ENCODE assay signal across 12 cellular contexts in the genomic region with DNA sequence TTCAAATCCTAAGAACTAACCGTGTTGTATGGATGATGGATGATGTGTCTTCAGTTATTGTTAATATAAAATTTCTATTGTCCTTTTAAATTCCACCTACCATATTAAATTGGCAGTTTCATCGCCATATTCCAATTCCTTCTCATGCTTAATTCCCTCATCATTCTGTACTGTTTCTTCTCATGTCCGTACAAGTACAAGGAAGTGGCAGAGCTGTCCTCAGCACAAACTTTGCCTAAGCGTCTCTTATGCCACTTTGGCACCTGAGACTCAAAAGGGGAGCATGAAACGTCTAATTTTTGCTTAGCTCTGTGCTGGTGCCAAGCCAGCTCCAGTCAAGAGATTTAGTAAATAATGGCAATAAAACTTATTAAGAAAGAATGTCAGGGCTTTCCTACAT.
DNase-seq lines count a peak whose midpoint lies in the region; ATAC-seq and TF ChIP-seq lines count a peak whose summit lies in the region.
"Had no signal": no experiment of that assay in that cellular context is flagged by ENCODE, and none has a peak within 500 bp of the region (broad histone marks: within the 10 kb centered on the region; RNA-seq: fewer than 3 reads in every experiment).

No MANE protein-coding gene starts in this region.

- H4K91ac ChIP-seq in H9 (ENCODE audit: insufficient read length, low read depth, low read length), result no peak overlapping the region

- H3K4me2 ChIP-seq in H9 (ENCODE audit: insufficient read depth, insufficient read length, low read length), result no peak overlapping the region
- no peak overlapping the region for H3K4me2 ChIP-seq in neural progenitor cell
- H3K4me2 ChIP-seq: BLaER1 treated with 17β-estradiol and CSF1 and Interleukin-3, amounts not matched to agents 10 nM and 100 nM had no signal

- no peak overlapping the region for H2AK5ac ChIP-seq in H9 (ENCODE audit: insufficient read length, low read length)

- no peak overlapping the region for H2BK120ac ChIP-seq in H9 (ENCODE audit: low read depth, low read length, poor library complexity, severe bottlenecking)

- H4K20me1 ChIP-seq in H9 (ENCODE audit: control insufficient read depth, insufficient read depth, insufficient read length), result no peaks in the 10 kb centered on the region
- no peaks in the 10 kb centered on the region for H4K20me1 ChIP-seq in neural progenitor cell (ENCODE audit: low read depth)
- H4K20me1 ChIP-seq: BLaER1 treated with 17β-estradiol and CSF1 and Interleukin-3, amounts not matched to agents 10 nM and 100 nM had no signal

- no peak overlapping the region for H2BK20ac ChIP-seq in H9 (ENCODE audit: low read depth, low read length, poor library complexity, severe bottlenecking)

- H2BK5ac ChIP-seq in H9 (ENCODE audit: insufficient read length, low read length), result no peak overlapping the region

- H3K36me3 Mint-ChIP-seq in H9 (ENCODE audit: insufficient read depth in 1 of 3, low read depth in 3 of 3) (0 out of 7 replicates have a peak, but pooled peaks cover 0 to 2% (median 0%) of the 10 kb centered on the region in 3 experiments), WTC11 (peaks cover 3% of the 10 kb centered on the region; the same call in 1 of the 2 replicates), neural progenitor cell (no peaks in the 10 kb centered on the region)
- H3K36me3 Mint-ChIP-seq: CD4-positive, CD25-positive, alpha-beta regulatory T cell had no signal

- no CpG with 5 or more reads among the region's 5 CpGs for WGBS in H9 (ENCODE audit: extremely low coverage, insufficient read length, low lambda C conversion rate)
- WGBS in suprapubic skin, result 59% methylated on average over 5 of the region's 5 CpGs

- TF ChIP-seq POLR2A in suprapubic skin (IDR thresholded peaks at IDR 0.05), result no peak

- no peaks in the 10 kb centered on the region for H3K79me1 ChIP-seq in H9 (ENCODE audit: insufficient read depth, low read depth, low read length, poor library complexity, severe bottlenecking)

- no peak overlapping the region for H2BK15ac ChIP-seq in H9 (ENCODE audit: low read depth, low read length)

- H3K36me3 ChIP-seq in neural progenitor cell (no peaks in the 10 kb centered on the region), suprapubic skin (no peaks in the 10 kb centered on the region)
- H3K36me3 ChIP-seq: BLaER1 treated with 17β-estradiol and CSF1 and Interleukin-3, amounts not matched to agents 10 nM and 100 nM had no signal

- ATAC-seq in WTC11 (no peak), esophagus mucosa (peak; percentile 50), GM18520 (IDR thresholded peaks at IDR 0.05; ENCODE audit: unreplicated experiment) (no peak)

- CTCF ChIA-PET in WTC11 (lab: Charles Lee), result interaction anchor here (1.0 to 1.9 kb wide), 2 partner anchors 10 to 12 kb away, joined by 3 to 5 read pairs; no protein-coding TSS in a partner anchor

- H3K27me3 Mint-ChIP-seq in H9 (ENCODE audit: low read depth) (no peaks in the 10 kb centered on the region; the same call in 1 of the 2 replicates), WTC11 (ENCODE audit: low read depth) (no peaks in the 10 kb centered on the region), neural progenitor cell (ENCODE audit: insufficient read depth, low read depth) (no peaks in the 10 kb centered on the region)
- H3K27me3 Mint-ChIP-seq: CD4-positive, CD25-positive, alpha-beta regulatory T cell had no signal

- no peaks in the 10 kb centered on the region for H3K79me2 ChIP-seq in H9 (ENCODE audit: insufficient read depth, low read length)
- H3K79me2 ChIP-seq in neural progenitor cell (ENCODE audit: low read depth), result no peaks in the 10 kb centered on the region

- no peak overlapping the region for H3K4me3 ChIP-seq in neural progenitor cell
- no peak overlapping the region for H3K4me3 ChIP-seq in suprapubic skin
- H3K4me3 ChIP-seq: BLaER1 treated with 17β-estradiol and CSF1 and Interleukin-3, amounts not matched to agents 10 nM and 100 nM had no signal

- H3T11ph ChIP-seq in H9 (ENCODE audit: low read length), result no peak overlapping the region

- H3K27ac ChIP-seq in H9 (ENCODE audit: insufficient read length, low read depth, low read length) (no peak overlapping the region), neural progenitor cell (no peak overlapping the region), suprapubic skin (no peak overlapping the region)
- H3K27ac ChIP-seq: BLaER1 treated with 17β-estradiol and CSF1 and Interleukin-3, amounts not matched to agents 10 nM and 100 nM; HL-60 had no signal

- TF ChIP-seq CTCF in H9 (conservative IDR thresholded peaks at IDR 0.05) (no peak), WTC11 (IDR thresholded peaks at IDR 0.05) (no peak), neural progenitor cell (IDR thresholded peaks at IDR 0.05) (no peak), suprapubic skin (IDR thresholded peaks at IDR 0.05) (no peak)

- H3K9ac ChIP-seq in H9 (ENCODE audit: extremely low read depth, insufficient read length, low read length) (no peak overlapping the region), neural progenitor cell (no peak overlapping the region)
- H3K9ac ChIP-seq: BLaER1 treated with 17β-estradiol and CSF1 and Interleukin-3, amounts not matched to agents 10 nM and 100 nM had no signal

- no peak overlapping the region for H3K18ac ChIP-seq in H9 (ENCODE audit: insufficient read length, low read depth, low read length)

- no peak overlapping the region for H3K14ac ChIP-seq in H9 (ENCODE audit: insufficient read depth, low read length)

- H2AFZ ChIP-seq in H9 (ENCODE audit: low read length) (no peak overlapping the region), neural progenitor cell (replicated peaks) (peak overlapping the region; percentile 44)

- no peak for TF ChIP-seq EP300 in suprapubic skin (IDR thresholded peaks at IDR 0.05)

- H3K4me3 Mint-ChIP-seq in H9, result no peak overlapping the region
- no peak overlapping the region for H3K4me3 Mint-ChIP-seq in WTC11
- H3K4me3 Mint-ChIP-seq in neural progenitor cell, result no peak overlapping the region
- H3K4me3 Mint-ChIP-seq: CD4-positive, CD25-positive, alpha-beta regulatory T cell had no signal

- no peak overlapping the region for H3K23ac ChIP-seq in H9 (ENCODE audit: insufficient read length, low read depth, low read length)

- H3K27me3 ChIP-seq in H9 (ENCODE audit: insufficient read depth, low read length) (no peaks in the 10 kb centered on the region), neural progenitor cell (no peaks in the 10 kb centered on the region), suprapubic skin (no peaks in the 10 kb centered on the region)
- H3K27me3 ChIP-seq: BLaER1 treated with 17β-estradiol and CSF1 and Interleukin-3, amounts not matched to agents 10 nM and 100 nM had no signal

- H3K27ac Mint-ChIP-seq in H9 (peak overlapping the region; percentile 53 to 89 (median 66); a peak in 4 of 7 replicates), WTC11 (peak overlapping the region; percentile 79), neural progenitor cell (no peak overlapping the region)
- H3K27ac Mint-ChIP-seq: CD4-positive, CD25-positive, alpha-beta regulatory T cell had no signal

- H3K9me3 Mint-ChIP-seq in H9 (no peaks in the 10 kb centered on the region; a peak in 1 of 5 replicates), WTC11 (peaks cover 10% of the 10 kb centered on the region; the same call in 1 of the 2 replicates), neural progenitor cell (no peaks in the 10 kb centered on the region)
- H3K9me3 Mint-ChIP-seq: CD4-positive, CD25-positive, alpha-beta regulatory T cell had no signal

- H3K56ac ChIP-seq in H9 (ENCODE audit: insufficient read length, low read depth, low read length), result no peak overlapping the region

- H3K9me3 ChIP-seq in H9 (ENCODE audit: control insufficient read depth, low read depth, low read length) (no peaks in the 10 kb centered on the region), neural progenitor cell (ENCODE audit: low read depth) (no peaks in the 10 kb centered on the region), suprapubic skin (no peaks in the 10 kb centered on the region)
- H3K9me3 ChIP-seq: BLaER1 treated with 17β-estradiol and CSF1 and Interleukin-3, amounts not matched to agents 10 nM and 100 nM had no signal

- H3K4me1 ChIP-seq in H9 (ENCODE audit: insufficient read depth, low read length) (peaks cover 2% of the 10 kb centered on the region; the same call in 1 of the 2 replicates), neural progenitor cell (peaks cover 28% of the 10 kb centered on the region), suprapubic skin (no peaks in the 10 kb centered on the region)
- H3K4me1 ChIP-seq: BLaER1 treated with 17β-estradiol and CSF1 and Interleukin-3, amounts not matched to agents 10 nM and 100 nM had no signal

- no peak overlapping the region for H3K4ac ChIP-seq in H9 (ENCODE audit: low read depth, low read length)

- H3F3A ChIP-seq in neural progenitor cell (ENCODE audit: low read depth), result no peaks in the 10 kb centered on the region

- no peaks in the 10 kb centered on the region for H3K23me2 ChIP-seq in H9 (ENCODE audit: insufficient read length, low read depth, low read length, poor library complexity, severe bottlenecking)

- no peak overlapping the region for H2BK12ac ChIP-seq in H9 (ENCODE audit: insufficient read length, low read depth, low read length)

- POLR2A ChIA-PET in WTC11 (lab: Charles Lee), result no interaction called here

- H3K4me1 Mint-ChIP-seq in H9, result peaks cover 43 to 46% of the 10 kb centered on the region in 2 experiments
- H3K4me1 Mint-ChIP-seq in WTC11, result peaks cover 56% of the 10 kb centered on the region
- H3K4me1 Mint-ChIP-seq in neural progenitor cell, result peaks cover 5% of the 10 kb centered on the region
- H3K4me1 Mint-ChIP-seq: CD4-positive, CD25-positive, alpha-beta regulatory T cell had no signal

- DNase-seq in H9 (no peak), WTC11 (ENCODE audit: low spot score) (no peak), neural progenitor cell (ENCODE audit: low spot score) (no peak), suprapubic skin (ENCODE audit: low spot score in 2 of 2) (no peak), NCI-H226 (no peak)
- DNase-seq: CD4-positive, CD25-positive, alpha-beta regulatory T cell; DMS53; GF-D8 had no signal

- H4K8ac ChIP-seq in H9 (replicated peaks; ENCODE audit: insufficient read length, low read depth, low read length), result no peak overlapping the region

- no peak overlapping the region for H4K5ac ChIP-seq in H9 (ENCODE audit: insufficient read length, low read depth, low read length)

TF ChIP-seq in WTC11, 78 proteins besides CTCF, POLR2A, EP300 and RAD21 (continues in another document):
- TF ChIP-seq NFATC4 (CRISPR knock-in tag; IDR thresholded peaks at IDR 0.05) (no peak), TP53 (CRISPR knock-in tag; IDR thresholded peaks at IDR 0.05) (no peak)
